19 cellular contexts compared by ENCODE assay signal in genomic region chr1:10229903-10230302, GRCh38.
"Had no signal": no experiment of that assay in that cellular context is flagged by ENCODE, and none has a peak within 500 bp of the region (broad histone marks: within the 10 kb centered on the region; RNA-seq: fewer than 3 reads in every experiment).

No MANE protein-coding gene starts in this region.

- H3K4me2 ChIP-seq: hepatocyte had no signal

- H3K4me3 ChIP-seq: coronary artery, hepatocyte, prostate gland, right lobe of liver, tibial nerve had no signal

- H2AFZ ChIP-seq: hepatocyte, parathyroid adenoma had no signal

- H3K9me3 ChIP-seq: prostate gland, right lobe of liver, tibial nerve had no signal

- H3K36me3 ChIP-seq: prostate gland had no signal

- H3K9ac ChIP-seq: parathyroid adenoma had no signal

- H3K27ac ChIP-seq: coronary artery, foreskin keratinocyte, hepatocyte, parathyroid adenoma, prostate gland, right lobe of liver, tibial nerve had no signal

- H3K27me3 ChIP-seq: foreskin keratinocyte, hepatocyte, right lobe of liver, tibial nerve had no signal

- DNase-seq: effector CD4-positive, alpha-beta T cell; endodermal cell; erythroblast; head of caudate nucleus; kidney; mesendoderm; naive thymus-derived CD4-positive, alpha-beta T cell; nephron progenitor cell; retina; stimulated activated CD4-positive, alpha-beta T cell treated with anti-CD3 and anti-CD28 coated beads, Interleukin-4, amount 100 ng/mL, for 1 hour; stimulated activated CD8-positive, alpha-beta memory T cell treated with anti-CD3 and anti-CD28 coated beads, Interleukin-4, amount 100 ng/mL, for 48 hours had no signal

- ATAC-seq: naive thymus-derived CD4-positive, alpha-beta T cell; right lobe of liver; stimulated activated effector memory CD8-positive, alpha-beta T cell treated with anti-CD3 and anti-CD28 coated beads, Interleukin-12 subunit alpha, Interleukin-12 subunit beta, amount 100 ng/mL, for 72 hours had no signal

- H3K4me1 ChIP-seq: foreskin keratinocyte, parathyroid adenoma, prostate gland, right lobe of liver had no signal
